In genomic region chr5:133247145-133247709, GRCh38 we compare ENCODE assay signal across 19 cellular contexts.
DNase-seq lines count a peak whose midpoint lies in the region; ATAC-seq, FAIRE-seq and TF ChIP-seq lines count a peak whose summit lies in the region.
"Had no signal": no experiment of that assay in that cellular context is flagged by ENCODE, and none has a peak within 500 bp of the region (broad histone marks: within the 10 kb centered on the region; RNA-seq: fewer than 3 reads in every experiment).

No MANE protein-coding gene starts in this region.

- no peaks in the 10 kb centered on the region for H3K79me2 ChIP-seq in H1 (ENCODE audit: control insufficient read depth in 1 of 2, insufficient read depth in 2 of 2, low read length in 2 of 2)

- TF ChIP-seq RAD21 in H1 (IDR thresholded peaks at IDR 0.05 in 1 of 2, conservative IDR thresholded peaks at IDR 0.05 in 1 of 2; ENCODE audit: low read depth in 2 of 2, low read length in 2 of 2): no peak

- TF ChIP-seq CTCF in NB4 (IDR thresholded peaks at IDR 0.05; ENCODE audit: low read depth, low read length) (no peak), H1 (IDR thresholded peaks at IDR 0.05; ENCODE audit: control extremely low read depth in 1 of 3, insufficient read depth in 1 of 3, low read depth in 1 of 3, low read length in 3 of 3) (no peak)

- no peak overlapping the region for H3K18ac ChIP-seq in H1 (ENCODE audit: extremely low read depth, low read length)

- no peak for TF ChIP-seq EP300 in H1 (IDR thresholded peaks at IDR 0.05; ENCODE audit: borderline replicate concordance in 1 of 2, low read depth in 2 of 2, low read length in 2 of 2)

- no peak overlapping the region for H2AFZ ChIP-seq in H1 (ENCODE audit: low read length)

- H3K36me3 ChIP-seq in SJCRH30 (no peaks in the 10 kb centered on the region), H1 (ENCODE audit: control insufficient read depth in 2 of 4, insufficient read depth in 4 of 4, low read length in 3 of 4) (no peaks in the 10 kb centered on the region)
- H3K36me3 ChIP-seq: tibial nerve had no signal

- H4K20me1 ChIP-seq in H1 (replicated peaks in 1 of 2; ENCODE audit: control insufficient read depth in 1 of 2, insufficient read depth in 2 of 2, low read length in 2 of 2): no peaks in the 10 kb centered on the region

- no peaks in the 10 kb centered on the region; the same call in 1 of the 2 replicates for H3K79me1 ChIP-seq in H1 (ENCODE audit: low read depth, low read length)

- peaks cover 81% of the 10 kb centered on the region for H3K4me1 ChIP-seq in SJCRH30
- peaks cover 0 to 6% (median 2%) of the 10 kb centered on the region in 4 experiments; a peak in 3 of 7 replicates for H3K4me1 ChIP-seq in H1 (replicated peaks in 1 of 4; ENCODE audit: control insufficient read depth in 3 of 4, insufficient read depth in 4 of 4, low read length in 3 of 4)
- H3K4me1 ChIP-seq: tibial nerve had no signal

- no peak overlapping the region for H3K4ac ChIP-seq in H1 (replicated peaks; ENCODE audit: insufficient read length, low read depth, low read length)

- H2BK5ac ChIP-seq in H1 (ENCODE audit: low read depth, low read length): no peak overlapping the region

- H4K5ac ChIP-seq in H1 (ENCODE audit: insufficient read length, low read depth, low read length): no peak overlapping the region

- no peaks in the 10 kb centered on the region for H3K27me3 ChIP-seq in SJCRH30
- H3K27me3 ChIP-seq in H1 (replicated peaks in 1 of 4; ENCODE audit: control insufficient read depth in 3 of 4, extremely low read depth in 1 of 4, insufficient read depth in 3 of 4, low read length in 3 of 4): no peaks in the 10 kb centered on the region
- H3K27me3 ChIP-seq: tibial nerve had no signal

- POLR2A ChIA-PET in H1 (lab: Charles Lee; ENCODE audit: partially characterized antibody): no interaction called here

- no peak overlapping the region for H3K9ac ChIP-seq in H1 (replicated peaks in 1 of 4; ENCODE audit: extremely low read depth in 1 of 4, low read depth in 3 of 4, low read length in 3 of 4)
- H3K9ac ChIP-seq: KMS-11 had no signal

- CTCF ChIA-PET in H1 (lab: Charles Lee; ENCODE audit: partially characterized antibody): interaction anchor here (0.5 to 8.7 kb wide), 39 partner anchors 10 to 393 kb away, joined by 3 to 150 read pairs (median 4); no protein-coding TSS in a partner anchor

- no peak overlapping the region for H3K4me3 ChIP-seq in NB4 (ENCODE audit: low read depth, low read length)
- no peak overlapping the region for H3K4me3 ChIP-seq in SJCRH30
- no peak overlapping the region for H3K4me3 ChIP-seq in H1 (ENCODE audit: extremely low read depth in 1 of 4, insufficient read depth in 2 of 4, low read depth in 3 of 4, low read length in 4 of 4)
- H3K4me3 ChIP-seq: tibial nerve had no signal

- H3K23me2 ChIP-seq in H1 (ENCODE audit: low read depth, low read length): no peaks in the 10 kb centered on the region

- no peak overlapping the region for H4K91ac ChIP-seq in H1 (replicated peaks; ENCODE audit: insufficient read length, low read length)

- 91% methylated on average over 5 of the region's 5 CpGs; no CpG with 5 or more reads in 1 of the 2 experiments for WGBS in H1 (ENCODE audit: extremely low coverage in 1 of 2, insufficient coverage in 1 of 2, insufficient read length in 1 of 2, insufficient replicate concordance in 2 of 2, low coverage in 1 of 2, low lambda C conversion rate in 2 of 2, missing lambda C conversion rate in 1 of 2), 2 experiments

- H4K8ac ChIP-seq in H1 (ENCODE audit: extremely low read depth, insufficient read depth, low read length): no peak overlapping the region

- no peaks in the 10 kb centered on the region for H3K9me3 ChIP-seq in SJCRH30 (replicated peaks)
- no peaks in the 10 kb centered on the region for H3K9me3 ChIP-seq in H1 (ENCODE audit: insufficient read depth in 2 of 2, low read depth in 1 of 2, low read length in 1 of 2)
- H3K9me3 ChIP-seq: tibial nerve had no signal

- H2BK12ac ChIP-seq in H1 (ENCODE audit: low read depth, low read length): no peak overlapping the region

- DNase-seq in Daoy (ENCODE audit: low read depth) (peak; percentile 53), NB4 (ENCODE audit: low read depth) (peak; percentile 21), SJCRH30 (no peak), H1 (ENCODE audit: low read depth in 1 of 2, low spot score in 2 of 2) (no peak), RCC 7860 (ENCODE audit: low spot score) (no peak), activated T-cell treated with anti-CD3 and anti-CD28 coated beads for 4 hours (no peak), cerebellar nuclear complex (lab: John Stamatoyannopoulos, UW) (no peak)
- DNase-seq: activated CD4-positive, alpha-beta T cell treated with anti-CD3 and anti-CD28 coated beads for 1 hour; activated CD8-positive, alpha-beta T cell treated with anti-CD3 and anti-CD28 coated beads, Interleukin-2, amount 10 ng/mL, durations not matched to agents 7 days and 5 days; activated T-cell treated with anti-CD3 and anti-CD28 coated beads, Interleukin-2, amount 50 U/mL, for 24 hours; CD4-positive, alpha-beta T cell; DMS 273 treated with DMSO at 0.1 percent for 48 hours; effector CD8-positive, alpha-beta T cell; foreskin fibroblast; NCI-H2029; NCI-H510A treated with DMSO at 0.1 percent for 48 hours had no signal

- H3K4me2 ChIP-seq in H1 (ENCODE audit: insufficient read depth in 1 of 2, low read depth in 2 of 2, low read length in 2 of 2): no peak overlapping the region
- H3K4me2 ChIP-seq: KMS-11 had no signal

- H2BK20ac ChIP-seq in H1 (ENCODE audit: low read length): peak overlapping the region; percentile 1; the same call in 1 of the 2 replicates

- no peak overlapping the region; the same call in 1 of the 2 replicates for H2BK15ac ChIP-seq in H1 (ENCODE audit: low read length)

- H3K23ac ChIP-seq in H1 (ENCODE audit: insufficient read length): no peak overlapping the region

- FAIRE-seq in H1 (lab: Jason Lieb, UNC) (no peak), RCC 7860 (lab: Jason Lieb, UNC) (no peak)

- H3K14ac ChIP-seq in H1 (ENCODE audit: insufficient read length): no peak overlapping the region

- no peak overlapping the region for H2AK5ac ChIP-seq in H1 (ENCODE audit: low read depth, low read length)

- TF ChIP-seq POLR2A in NB4 (IDR thresholded peaks at IDR 0.05; ENCODE audit: extremely low read depth, insufficient read length): no peak
- no peak for TF ChIP-seq POLR2A in H1 (IDR thresholded peaks at IDR 0.05; ENCODE audit: control extremely low read depth in 1 of 2, low read depth in 2 of 2, low read length in 2 of 2)

- peak overlapping the region; percentile 75 for H3K27ac ChIP-seq in SJCRH30
- H3K27ac ChIP-seq in H1 (ENCODE audit: low read depth, low read length): no peak overlapping the region
- H3K27ac ChIP-seq: KMS-11, tibial nerve had no signal

- H3K56ac ChIP-seq in H1 (replicated peaks; ENCODE audit: insufficient read length, low read depth, low read length): no peak overlapping the region

- no peak for ATAC-seq in HG02973 (IDR thresholded peaks at IDR 0.05; ENCODE audit: unreplicated experiment)
- ATAC-seq: activated CD8-positive, alpha-beta T cell treated with anti-CD3 and anti-CD28 coated beads, Interleukin-2, amount 10 ng/mL, durations not matched to agents 7 days and 5 days had no signal

- H2BK120ac ChIP-seq in H1 (replicated peaks; ENCODE audit: low read depth, low read length): no peak overlapping the region

TF ChIP-seq in H1, 55 proteins besides CTCF, POLR2A, EP300 and RAD21:
- TF ChIP-seq HDAC2 (IDR thresholded peaks at IDR 0.05; ENCODE audit: borderline replicate concordance in 1 of 2, low read depth in 2 of 2, low read length in 2 of 2): no peak
- TF ChIP-seq FOSL1 (IDR thresholded peaks at IDR 0.05; ENCODE audit: insufficient read depth, low read depth, low read length): no peak
- TF ChIP-seq BACH1 (IDR thresholded peaks at IDR 0.05; ENCODE audit: low read length): no peak
- no peak for TF ChIP-seq CHD1 (IDR thresholded peaks at IDR 0.05; ENCODE audit: low read depth, low read length)
- no peak for TF ChIP-seq GABPA (IDR thresholded peaks at IDR 0.05; ENCODE audit: borderline replicate concordance, insufficient read depth, low read length)
- TF ChIP-seq KDM4A (IDR thresholded peaks at IDR 0.05; ENCODE audit: low read depth, low read length, severe bottlenecking): no peak
- TF ChIP-seq MAX (IDR thresholded peaks at IDR 0.05): no peak
- TF ChIP-seq SUZ12 (IDR thresholded peaks at IDR 0.05; ENCODE audit: low read length): no peak

Comparison
In these comparisons a context has a peak if more than half of its experiments do, and no peak if none do; other contexts are left out.
1. DNase-seq: peak in Daoy (single experiment) and NB4 (single experiment); none in SJCRH30 (0 of 2), H1 (0 of 2), RCC 7860 (single experiment), activated T-cell treated with anti-CD3 and anti-CD28 coated beads for 4 hours (single experiment) and cerebellar nuclear complex (0 of 2).